In the genomic region with DNA sequence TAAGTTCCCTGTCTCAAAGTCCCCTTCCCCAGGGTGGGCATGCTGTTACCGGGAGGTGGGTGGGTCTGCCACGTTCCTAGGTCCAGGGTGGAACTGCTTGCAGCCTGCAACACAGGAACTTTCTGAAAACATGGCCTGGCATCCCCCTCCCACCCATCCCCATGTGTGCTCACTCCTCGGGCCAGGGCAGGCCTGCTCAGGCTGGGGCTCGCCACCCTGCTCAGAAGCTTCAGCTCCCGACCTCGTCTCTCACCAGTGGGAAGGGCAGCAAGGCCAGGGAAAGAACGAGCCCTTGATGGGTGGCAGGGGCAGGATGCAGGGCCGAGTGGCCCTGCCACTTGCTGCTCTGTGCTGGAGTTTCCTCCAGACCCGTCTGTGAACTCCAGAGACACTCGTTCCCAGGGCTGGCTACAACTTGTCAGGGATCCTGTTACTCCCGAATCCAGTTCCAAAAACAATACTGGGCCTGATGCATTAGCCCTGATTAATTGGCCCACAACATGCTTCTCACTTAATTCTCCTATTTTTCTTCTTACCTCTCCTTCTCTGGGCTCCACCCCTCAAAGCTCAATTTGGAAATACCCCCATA, we compare ENCODE assay signal across 30 cellular contexts.
"Had no signal": no experiment of that assay in that cellular context is flagged by ENCODE, and none has a peak within 500 bp of the region (broad histone marks: within the 10 kb centered on the region; RNA-seq: fewer than 3 reads in every experiment).

No MANE protein-coding gene starts in this region.

- H3K27ac Mint-ChIP-seq: effector memory CD8-positive, alpha-beta T cell; mesothelial cell of epicardium; progenitor cell of endocrine pancreas; stimulated activated naive CD8-positive, alpha-beta T cell treated with anti-CD3 and anti-CD28 coated beads, Interleukin-15, amount 100 ng/mL, for 72 hours had no signal

- H3K4me1 ChIP-seq: lower lobe of right lung, upper lobe of left lung, uterus had no signal

- DNase-seq: cortex of kidney; effector memory CD8-positive, alpha-beta T cell; foreskin fibroblast; heart right ventricle; hippocampal formation; kidney glomerular epithelial cell; left colon; left ventricle myocardium superior; lower lobe of right lung; mesenchymal stem cell; mucosa of descending colon; naive B cell; stimulated activated CD4-positive, alpha-beta T cell treated with anti-CD3 and anti-CD28 coated beads, Interleukin-12 subunit alpha, Interleukin-12 subunit beta, amount 100 ng/mL, for 4 hours; stimulated activated CD4-positive, alpha-beta T cell treated with anti-CD3 and anti-CD28 coated beads, Interleukin-1b, Interleukin-23, amount 100 ng/mL, for 48 hours; stimulated activated CD4-positive, alpha-beta T cell treated with anti-CD3 and anti-CD28 coated beads, Interleukin-4, amount 100 ng/mL, for 1 hour; stimulated activated CD8-positive, alpha-beta memory T cell treated with anti-CD3 and anti-CD28 coated beads, Interleukin-4, amount 100 ng/mL, for 48 hours; stimulated activated naive CD4-positive, alpha-beta T cell; stimulated activated naive CD8-positive, alpha-beta T cell treated with anti-CD3 and anti-CD28 coated beads, Interleukin-15, amount 100 ng/mL, for 72 hours; thyroid gland; uterus had no signal

- H3K27me3 ChIP-seq: gastroesophageal sphincter, heart right ventricle, right atrium auricular region, suprapubic skin, thyroid gland, upper lobe of left lung, uterus had no signal

- H3K36me3 ChIP-seq: gastroesophageal sphincter, heart right ventricle, lower lobe of right lung, right atrium auricular region, suprapubic skin, thyroid gland, upper lobe of left lung, uterus had no signal

- H3K4me3 ChIP-seq: gastroesophageal sphincter, heart right ventricle, lower lobe of right lung, mucosa of descending colon, right atrium auricular region, smooth muscle cell, suprapubic skin, thyroid gland, upper lobe of left lung, uterus had no signal

- H3K4me3 Mint-ChIP-seq: effector memory CD8-positive, alpha-beta T cell; mesothelial cell of epicardium; naive B cell; neural crest cell; stimulated activated naive CD8-positive, alpha-beta T cell treated with anti-CD3 and anti-CD28 coated beads, Interleukin-15, amount 100 ng/mL, for 72 hours had no signal

- H3K36me3 Mint-ChIP-seq: naive B cell had no signal

- ATAC-seq: effector memory CD8-positive, alpha-beta T cell; gastroesophageal sphincter; heart right ventricle; left colon; left ventricle myocardium superior; lower lobe of right lung; mucosa of descending colon; sciatic nerve; stimulated activated naive CD8-positive, alpha-beta T cell treated with anti-CD3 and anti-CD28 coated beads, Interleukin-15, amount 100 ng/mL, for 72 hours had no signal

- H3K4me1 Mint-ChIP-seq: naive B cell; stimulated activated naive CD8-positive, alpha-beta T cell treated with anti-CD3 and anti-CD28 coated beads, Interleukin-15, amount 100 ng/mL, for 72 hours had no signal

- H3K9me3 ChIP-seq: gastroesophageal sphincter, lower lobe of right lung, mucosa of descending colon, right atrium auricular region, suprapubic skin, thyroid gland, upper lobe of left lung, uterus had no signal

- H3K27ac ChIP-seq: gastroesophageal sphincter, heart right ventricle, lower lobe of right lung, parathyroid adenoma, right atrium auricular region, suprapubic skin, thyroid gland, upper lobe of left lung, uterus had no signal
